In genomic region chr12:121980892-121981272, GRCh38 we compare ENCODE assay signal across 18 cellular contexts. TPM values are rescaled to one million over a fixed set of nuclear protein-coding genes. Genes with fewer than 3 reads are reported as not detected.
DNase-seq lines count a peak whose midpoint lies in the region; ATAC-seq, FAIRE-seq and TF ChIP-seq lines count a peak whose summit lies in the region.
"Had no signal": no experiment of that assay in that cellular context is flagged by ENCODE, and none has a peak within 500 bp of the region (broad histone marks: within the 10 kb centered on the region; RNA-seq: fewer than 3 reads in every experiment).

No MANE protein-coding gene starts in this region.

- no TSS peak for BruUV-seq in GM12878 (replicated peaks; lab: Mats Ljungman, UMichigan)

- no peaks in the 10 kb centered on the region for H3K9me3 Mint-ChIP-seq in IgD-negative memory B cell
- H3K9me3 Mint-ChIP-seq: T-helper 2 cell treated with Interferon-gamma antibody and Interleukin-4, amounts not matched to agents 5 μg/mL and 100 μg/mL, for 36 hours had no signal

- no peak for TF ChIP-seq EP300 in GM12878 (IDR thresholded peaks at IDR 0.05; ENCODE audit: borderline replicate concordance in 1 of 2, control insufficient read depth in 1 of 2, low read depth in 2 of 2, low read length in 2 of 2)

- 34% methylated on average over 13 of the region's 14 CpGs for WGBS in GM12878 (ENCODE audit: insufficient coverage, insufficient replicate concordance, low lambda C conversion rate, missing lambda C conversion rate)
- WGBS in spleen, 5 donors = 61 to 73% (median 66%) methylated on average over 14 of the region's 14 CpGs

- no peaks in the 10 kb centered on the region for H3K27me3 ChIP-seq in GM12878 (replicated peaks in 1 of 2; ENCODE audit: control insufficient read depth in 2 of 2, insufficient read depth in 2 of 2, low read length in 1 of 2)
- no peaks in the 10 kb centered on the region for H3K27me3 ChIP-seq in spleen (replicated peaks in 1 of 7)
- H3K27me3 ChIP-seq: Peyer's patch had no signal

- CTCF ChIA-PET in GM12878 (lab: Yijun Ruan, JAX) = interaction anchor here (0.7 to 1.8 kb wide), 2 partner anchors 63 to 65 kb away, joined by 3 to 5 read pairs; partner anchors contain the start of gene CFAP251

- no peaks in the 10 kb centered on the region for H3K79me2 ChIP-seq in GM12878 (ENCODE audit: control insufficient read depth, insufficient read depth, low read length)

- H3K4me2 ChIP-seq in GM12878 (ENCODE audit: control insufficient read depth, insufficient read depth) = peak overlapping the region; percentile 49

- no peaks in the 10 kb centered on the region for H3K36me3 Mint-ChIP-seq in IgD-negative memory B cell

- in situ Hi-C loops in GM12878 (cut with MboI) = no loop called here

- peaks cover 33% of the 10 kb centered on the region for H3K4me1 ChIP-seq in GM12878 (ENCODE audit: control insufficient read depth, insufficient read depth, low read length)
- peaks cover 5 to 58% (median 26%) of the 10 kb centered on the region in 6 donors for H3K4me1 ChIP-seq in spleen

- H3K27me3 Mint-ChIP-seq in IgD-negative memory B cell = no peaks in the 10 kb centered on the region

- H3K4me3 ChIP-seq in GM12878 = no peak overlapping the region; the same call in 1 of the 2 replicates
- H3K4me3 ChIP-seq in spleen = peak overlapping the region in 1 of 8 donors; percentile 18
- H3K4me3 ChIP-seq: Peyer's patch had no signal

- H3K27ac Mint-ChIP-seq in IgD-negative memory B cell = peak overlapping the region in 2 of 3 donors; percentile 83 to 92
- H3K27ac Mint-ChIP-seq: T-helper 2 cell treated with Interferon-gamma antibody and Interleukin-4, amounts not matched to agents 5 μg/mL and 100 μg/mL, for 36 hours had no signal

- no peak for FAIRE-seq in GM12878 (lab: Jason Lieb, UNC)

- TF ChIP-seq RAD21 in GM12878 (IDR thresholded peaks at IDR 0.05; ENCODE audit: insufficient read depth, low read depth, low read length) = no peak

- no peaks in the 10 kb centered on the region for H4K20me1 ChIP-seq in GM12878 (ENCODE audit: control insufficient read depth, insufficient read depth)

- no peak for TF ChIP-seq CTCF in GM12878 (IDR thresholded peaks at IDR 0.05 in 2 of 3, conservative IDR thresholded peaks at IDR 0.05 in 1 of 3; ENCODE audit: control insufficient read depth in 2 of 3, extremely low read depth in 1 of 3, insufficient read depth in 1 of 3, low read depth in 3 of 3, low read length in 3 of 3)
- TF ChIP-seq CTCF in spleen (IDR thresholded peaks at IDR 0.05 in 8 of 11, conservative IDR thresholded peaks at IDR 0.05 in 3 of 11) = no peak

- RAD21 ChIA-PET in GM12878 (lab: Charles Lee; ENCODE audit: unreplicated experiment) = interaction anchor here (0.7 to 6.2 kb wide), 3 partner anchors 10 to 62 kb away, joined by 3 to 28 read pairs (median 4); partner anchors contain the start of gene CFAP251

- peaks cover 11 to 31% (median 13%) of the 10 kb centered on the region in 3 donors for H3K4me1 Mint-ChIP-seq in IgD-negative memory B cell

- no peak for DNase-seq in GM12878 (ENCODE audit: low read depth, low spot score)
- no peak for DNase-seq in spleen
- no peak for DNase-seq in amniotic stem cell (lab: John Stamatoyannopoulos, UW)
- no peak for DNase-seq in NCI-H526 treated with DMSO at 0.1 percent for 48 hours (lab: John Stamatoyannopoulos, UW)
- no peak for DNase-seq in RPMI8226
- no peak for DNase-seq in globus pallidus (ENCODE audit: low spot score)
- DNase-seq: COR-L47, DMS53, H7, NCI-H1092, NCI-H2107, NCI-H748 treated with DMSO at 0.1 percent for 48 hours, SHP77 had no signal

- TF ChIP-seq POLR2A in GM19193 (IDR thresholded peaks at IDR 0.05; ENCODE audit: extremely low read depth, insufficient read depth, insufficient read length) (peak; percentile 29), GM12878 (IDR thresholded peaks at IDR 0.05; ENCODE audit: low read depth, low read length) (no peak), spleen (IDR thresholded peaks at IDR 0.05) (no peak)

- H3K36me3 ChIP-seq in GM12878 (ENCODE audit: control insufficient read depth in 2 of 2, insufficient read depth in 2 of 2, low read length in 1 of 2) (no peaks in the 10 kb centered on the region), spleen (no peaks in the 10 kb centered on the region)
- H3K36me3 ChIP-seq: Peyer's patch had no signal

- no peak overlapping the region for H3K9ac ChIP-seq in GM12878 (ENCODE audit: control insufficient read depth, insufficient read depth, low read length)

- POLR2A ChIA-PET in GM12878 (lab: Charles Lee) = interaction anchor here (0.6 to 2.1 kb wide), 3 partner anchors 10 to 45 kb away, joined by 3 to 12 read pairs (median 9); no protein-coding TSS in a partner anchor

- H3K9me3 ChIP-seq in GM12878 (replicated peaks; ENCODE audit: control insufficient read depth, insufficient read depth, low read length) = no peaks in the 10 kb centered on the region
- H3K9me3 ChIP-seq in spleen = no peaks in the 10 kb centered on the region
- H3K9me3 ChIP-seq: Peyer's patch had no signal

- no peak for ATAC-seq in GM12878

- peak overlapping the region; percentile 73 for H2AFZ ChIP-seq in GM12878 (ENCODE audit: control insufficient read depth, low read depth, low read length)

- SMC1A ChIA-PET in GM12878 (lab: Charles Lee; ENCODE audit: uncharacterized antibody, unreplicated experiment) = interaction anchor here (0.6 to 2.2 kb wide), 4 partner anchors 10 to 24 kb away, joined by 3 to 7 read pairs (median 4); no protein-coding TSS in a partner anchor

- H3K4me3 Mint-ChIP-seq in IgD-negative memory B cell = peak overlapping the region; percentile 55 to 86 (median 71)
- H3K4me3 Mint-ChIP-seq: T-helper 2 cell treated with Interferon-gamma antibody and Interleukin-4, amounts not matched to agents 5 μg/mL and 100 μg/mL, for 36 hours had no signal

- intact Hi-C loops in GM12878 (cut with micrococcal nuclease; ENCODE audit: unreplicated experiment) (no loop called here), spleen (cut with DNase I; ENCODE audit: low total_unique reads) (no loop called here)

- H3K27ac ChIP-seq in GM12878 (ENCODE audit: control insufficient read depth, insufficient read depth) (peak overlapping the region; percentile 40; the same call in 1 of the 2 replicates), spleen (peak overlapping the region in 6 of 8 donors; percentile 9 to 66 (median 58))
- H3K27ac ChIP-seq: C4-2B had no signal

TF ChIP-seq in GM12878, 131 proteins besides CTCF, POLR2A, EP300 and RAD21:
- no peak for TF ChIP-seq SPI1 (IDR thresholded peaks at IDR 0.05; ENCODE audit: borderline replicate concordance, insufficient read depth, low read depth, low read length)
- no peak for TF ChIP-seq IRF4 (IDR thresholded peaks at IDR 0.05; ENCODE audit: low read depth, low read length)
- TF ChIP-seq NR2C2 (IDR thresholded peaks at IDR 0.05; ENCODE audit: borderline replicate concordance, control insufficient read depth, insufficient read length, low read depth) = no peak
- TF ChIP-seq GABPA (IDR thresholded peaks at IDR 0.05; ENCODE audit: low read depth) = no peak
- no peak for TF ChIP-seq PML (IDR thresholded peaks at IDR 0.05; ENCODE audit: low read length)
- no peak for TF ChIP-seq CEBPB (IDR thresholded peaks at IDR 0.05; ENCODE audit: borderline replicate concordance in 1 of 2, low read depth in 2 of 2, low read length in 2 of 2)
- TF ChIP-seq WRNIP1 (IDR thresholded peaks at IDR 0.05; ENCODE audit: borderline replicate concordance, low read depth, low read length) = no peak
- no peak for TF ChIP-seq E2F4 (IDR thresholded peaks at IDR 0.05; ENCODE audit: low read depth, low read length)
- TF ChIP-seq SUPT20H (IDR thresholded peaks at IDR 0.05; ENCODE audit: borderline replicate concordance, control insufficient read depth, low read depth, low read length) = no peak

RNA-seq across cellular contexts. Expression of gene BCL7A, which starts 40.8 kb away (rescaled TPM):
- polyA plus RNA-seq in IgD-negative memory B cell (18.7 TPM), GM12878 (2011; rRNA removed) (1.3 TPM in 2 replicates), GM12878 (2014; fragmentation: Illumina TruSeq; extraction: Trizol) (9.4 and 11.8 TPM in 2 replicates), GM12878 (2014; fragmentation: Nextera tagmentation; extraction: Ambion mirVana) (under 1 TPM; 0.37 to 0.69 TPM), GM12878 (2014; rRNA removed) (13.7 and 14.6 TPM in 2 replicates), GM12878 (2016; fragmentation: Nextera tagmentation; extraction: Ambion mirVana) (10 to 100 TPM; 11.6 to 11.9 TPM), spleen (1 to 10 TPM; 2.5 to 4.8 (median 3.8) TPM)
- total RNA-seq in GM12878 (2013; cell fraction: nucleolus; rRNA removed) = 11.6 and 13.4 TPM in 2 replicates
- total RNA-seq in GM12878 (2014; rRNA removed) (12.4 and 14.1 TPM in 2 replicates), GM12878 (2014; rRNA removed; fragmentation: Illumina TruSeq; extraction: Trizol) (8.8 and 9.6 TPM in 2 replicates), GM12878 (2021) (13.8 and 17.2 TPM in 2 replicates), spleen (10 to 100 TPM in 1 of 7 donors, 1 to 10 TPM in 6; 4.2 to 10.1 (median 8.1) TPM)
- polyA plus RNA-seq in GM12878 (2011; ENCODE audit: low read depth) = 2.3 TPM
- polyA plus RNA-seq in GM12878 (2011; cell fraction: cytosol; rRNA removed) = 1.9 and 2.0 TPM in 2 replicates
- polyA plus RNA-seq in GM12878 (2011; cell fraction: nucleus; rRNA removed) = 2.1 and 2.7 TPM in 2 replicates
- 5.7 and 6.4 TPM in 2 replicates for polyA plus RNA-seq in GM12878 (2012)
- polyA minus RNA-seq in GM12878 (2011; rRNA and poly(A)+ RNA removed) = 0.59 and 1.3 TPM in 2 replicates
- 0.40 and 1.1 TPM in 2 replicates for polyA minus RNA-seq in GM12878 (2011; cell fraction: cytosol; rRNA and poly(A)+ RNA removed)
- polyA minus RNA-seq in GM12878 (2011; cell fraction: nucleus; rRNA and poly(A)+ RNA removed) = 0.60 and 0.67 TPM in 2 replicates
